Comparison of ENCODE assay signal across 11 cellular contexts in genomic region chr6:155499574-155499973, GRCh38. TPM values are rescaled to one million over a fixed set of nuclear protein-coding genes. Genes with fewer than 3 reads are reported as not detected.
"Had no signal": no experiment of that assay in that cellular context is flagged by ENCODE, and none has a peak within 500 bp of the region (broad histone marks: within the 10 kb centered on the region; RNA-seq: fewer than 3 reads in every experiment).

No MANE protein-coding gene starts in this region.

- H3K9me3 Mint-ChIP-seq: HFFc6 had no signal

- H3K4me3 Mint-ChIP-seq: H9, HFFc6, IgD-negative memory B cell had no signal

- H3K4me3 ChIP-seq: GM23248 had no signal

- H3K27ac ChIP-seq: GM23248, HL-60, KMS-11 had no signal

- H2AFZ ChIP-seq: GM23248 had no signal

- H3K36me3 Mint-ChIP-seq: IgD-negative memory B cell had no signal

- DNase-seq: GM23248, H9, HCEC 1CT, HFFc6, KBM-7 had no signal

- H3K27ac Mint-ChIP-seq: H9, HFFc6, IgD-negative memory B cell had no signal

- FAIRE-seq: H1, H54 had no signal

- H3K4me2 ChIP-seq: KMS-11 had no signal

- H3K9ac ChIP-seq: GM23248, KMS-11 had no signal

RNA-seq across cellular contexts. Expression of gene NOX3, which starts 43.9 kb away (rescaled TPM):
- total RNA-seq: GM23248, H1, H9, HFFc6, HT1080 had no signal
- polyA plus RNA-seq: GM23248, H1, IgD-negative memory B cell had no signal
